ENCODE assay signal across 14 cellular contexts in genomic region chr3:32380097-32380496, GRCh38. TPM values are rescaled to one million over a fixed set of nuclear protein-coding genes. Genes with fewer than 3 reads are reported as not detected.
DNase-seq lines count a peak whose midpoint lies in the region; ATAC-seq, FAIRE-seq and TF ChIP-seq lines count a peak whose summit lies in the region.
"Had no signal": no experiment of that assay in that cellular context is flagged by ENCODE, and none has a peak within 500 bp of the region (broad histone marks: within the 10 kb centered on the region; RNA-seq: fewer than 3 reads in every experiment).

No MANE protein-coding gene starts in this region.

- CTCF ChIA-PET in HepG2 (lab: Yijun Ruan, JAX; ENCODE audit: low intra/inter-chr PET ratio, low total read pairs): no interaction called here

- TF ChIP-seq RAD21 in HepG2 (CRISPR knock-in tag; IDR thresholded peaks at IDR 0.05): no peak

- no peak for FAIRE-seq in HepG2 (lab: Jason Lieb, UNC)
- FAIRE-seq: HTR-8/SVneo had no signal

- H3K4me3 ChIP-seq in HepG2 (replicated peaks in 1 of 3; ENCODE audit: insufficient read depth in 1 of 3, low read depth in 2 of 3, low read length in 3 of 3): no peak overlapping the region
- no peak overlapping the region for H3K4me3 ChIP-seq in right lobe of liver
- no peak overlapping the region for H3K4me3 ChIP-seq in ectodermal cell (ENCODE audit: insufficient read depth, low read depth, low read length)
- H3K4me3 ChIP-seq in neuron (ENCODE audit: low read length): no peak overlapping the region
- H3K4me3 ChIP-seq: BLaER1 treated with 17β-estradiol and CSF1 and Interleukin-3, amounts not matched to agents 10 nM and 100 nM had no signal

- H3K27ac ChIP-seq in HepG2 (ENCODE audit: extremely low read length, insufficient read depth, low read length) (no peak overlapping the region), right lobe of liver (no peak overlapping the region), ectodermal cell (ENCODE audit: insufficient read depth, low read depth, low read length, poor library complexity, severe bottlenecking) (peak overlapping the region; percentile 38)
- H3K27ac ChIP-seq: BLaER1 treated with 17β-estradiol and CSF1 and Interleukin-3, amounts not matched to agents 10 nM and 100 nM had no signal

- BruUV-seq in HepG2 (replicated peaks; lab: Mats Ljungman, UMichigan): no TSS peak

- intact Hi-C loops in HepG2 (cut with micrococcal nuclease; ENCODE audit: unreplicated experiment) (no loop called here), right lobe of liver (cut with DNase I) (loop anchor here in 1 of 2 donors (10.0 kb wide), 1 partner anchor 65 kb away; no protein-coding TSS in a partner anchor), cardiac septum (cut with DNase I) (no loop called here)

- POLR2A ChIA-PET in HepG2 (lab: Yijun Ruan, JAX): no interaction called here

- no peak overlapping the region for H3K4me2 ChIP-seq in HepG2 (ENCODE audit: low read depth, low read length)

- TF ChIP-seq CTCF in HepG2 (CRISPR knock-in tag; IDR thresholded peaks at IDR 0.05) (no peak), right lobe of liver (IDR thresholded peaks at IDR 0.05) (no peak)

- H2AFZ ChIP-seq in HepG2 (ENCODE audit: low read length) (no peak overlapping the region), neuron (ENCODE audit: low read depth, low read length) (peak overlapping the region; percentile 74)

- TF ChIP-seq EP300 in HepG2 (IDR thresholded peaks at IDR 0.05; ENCODE audit: low read depth in 2 of 2, low read length in 2 of 2) (no peak), HepG2 (CRISPR knock-in tag; IDR thresholded peaks at IDR 0.05; ENCODE audit: borderline replicate concordance) (no peak)

- H3K79me2 ChIP-seq in HepG2 (ENCODE audit: insufficient read depth, low read length): no peaks in the 10 kb centered on the region

- H3K27me3 ChIP-seq in HepG2 (ENCODE audit: control insufficient read depth in 1 of 2, insufficient read depth in 2 of 2, low read length in 2 of 2) (no peaks in the 10 kb centered on the region), right lobe of liver (no peaks in the 10 kb centered on the region), ectodermal cell (ENCODE audit: control insufficient read depth, insufficient read depth, low read length, poor library complexity, severe bottlenecking) (no peaks in the 10 kb centered on the region), neuron (ENCODE audit: insufficient read depth, low read length) (no peaks in the 10 kb centered on the region)
- H3K27me3 ChIP-seq: BLaER1 treated with 17β-estradiol and CSF1 and Interleukin-3, amounts not matched to agents 10 nM and 100 nM had no signal

- WGBS in HepG2 (ENCODE audit: low lambda C conversion rate): 51% methylated on average over 6 of the region's 6 CpGs
- 72% methylated on average over 6 of the region's 6 CpGs for WGBS in right lobe of liver (ENCODE audit: insufficient coverage, low coverage, low lambda C conversion rate, missing lambda C conversion rate)
- 47 to 60% methylated on average over 6 of the region's 6 CpGs for WGBS in ectodermal cell, 2 experiments

- H3K36me3 ChIP-seq in HepG2 (replicated peaks in 1 of 2; ENCODE audit: control insufficient read depth in 1 of 2, insufficient read depth in 2 of 2, low read length in 2 of 2): no peaks in the 10 kb centered on the region
- no peaks in the 10 kb centered on the region for H3K36me3 ChIP-seq in right lobe of liver
- no peaks in the 10 kb centered on the region for H3K36me3 ChIP-seq in ectodermal cell (ENCODE audit: control insufficient read depth, insufficient read depth, low read length)
- no peaks in the 10 kb centered on the region for H3K36me3 ChIP-seq in neuron (ENCODE audit: insufficient read depth, low read length)
- H3K36me3 ChIP-seq: BLaER1 treated with 17β-estradiol and CSF1 and Interleukin-3, amounts not matched to agents 10 nM and 100 nM had no signal

- H3K9ac ChIP-seq in HepG2 (ENCODE audit: insufficient read depth, low read depth, low read length): no peak overlapping the region
- H3K9ac ChIP-seq: BLaER1 treated with 17β-estradiol and CSF1 and Interleukin-3, amounts not matched to agents 10 nM and 100 nM had no signal

- DNase-seq in HepG2 (ENCODE audit: low spot score) (no peak), right lobe of liver (no peak), cardiac septum (ENCODE audit: low spot score) (no peak), T-helper 2 cell (no peak)
- DNase-seq: ACHN; CD4-positive, CD25-positive, alpha-beta regulatory T cell; DMS53; HCEC 1CT; HFFc6 had no signal

- H3K4me1 ChIP-seq in HepG2 (ENCODE audit: insufficient read depth, low read length): 0 out of 2 replicates have a peak, but pooled peaks cover 6% of the 10 kb centered on the region
- H3K4me1 ChIP-seq in right lobe of liver: no peaks in the 10 kb centered on the region
- H3K4me1 ChIP-seq in ectodermal cell (ENCODE audit: control insufficient read depth, insufficient read depth, low read length): peaks cover 17% of the 10 kb centered on the region
- peaks cover 20% of the 10 kb centered on the region for H3K4me1 ChIP-seq in neuron (ENCODE audit: insufficient read depth, low read length)

- in situ Hi-C loops in HepG2 (cut with HindIII; ENCODE audit: extremely low pct_ligation_motif_present, low pct_unique_long_range_greater_than_20kb): no loop called here

- H3K9me3 ChIP-seq in HepG2 (ENCODE audit: low read length) (no peaks in the 10 kb centered on the region), right lobe of liver (no peaks in the 10 kb centered on the region), ectodermal cell (ENCODE audit: control insufficient read depth, low read length) (no peaks in the 10 kb centered on the region), neuron (ENCODE audit: low read length) (no peaks in the 10 kb centered on the region)

- no peaks in the 10 kb centered on the region for H4K20me1 ChIP-seq in HepG2 (ENCODE audit: insufficient read depth, low read length)

- no peak for ATAC-seq in HepG2
- no peak for ATAC-seq in right lobe of liver
- ATAC-seq in HG03460 (IDR thresholded peaks at IDR 0.05; ENCODE audit: unreplicated experiment): no peak

- TF ChIP-seq POLR2A in HepG2 (IDR thresholded peaks at IDR 0.05; ENCODE audit: insufficient read depth in 1 of 2, low read depth in 2 of 2, low read length in 2 of 2) (no peak), right lobe of liver (IDR thresholded peaks at IDR 0.05) (no peak)

TF ChIP-seq in HepG2, 621 proteins besides CTCF, POLR2A, EP300 and RAD21:
- no peak for TF ChIP-seq SATB2 (CRISPR knock-in tag; IDR thresholded peaks at IDR 0.05)
- TF ChIP-seq ZMAT3 (CRISPR knock-in tag; conservative IDR thresholded peaks at IDR 0.05): no peak
- no peak for TF ChIP-seq SRSF9 (IDR thresholded peaks at IDR 0.05; ENCODE audit: borderline replicate concordance, insufficient read depth, low read depth, low read length, poor library complexity, severe bottlenecking)
- no peak for TF ChIP-seq JUND (CRISPR knock-in tag; IDR thresholded peaks at IDR 0.05)
- TF ChIP-seq PPARG (CRISPR knock-in tag; conservative IDR thresholded peaks at IDR 0.05): 0 out of 2 replicates have a peak, but pooled peaks have one; percentile 44
- TF ChIP-seq DNMT3B (CRISPR knock-in tag; conservative IDR thresholded peaks at IDR 0.05): no peak

RNA-seq across cellular contexts. Expression of gene CMTM7, which starts 11.6 kb away (rescaled TPM):
- total RNA-seq in HepG2 (2016; rRNA removed; fragmentation: Illumina TruSeq; extraction: Trizol) (16.3 and 20.9 TPM in 2 replicates), right lobe of liver (1 to 10 TPM; 2.7 to 9.8 (median 5.0) TPM), cardiac septum (4.0 TPM)
- 22.9 and 35.2 TPM in 2 replicates for total RNA-seq in HepG2 (2016; cell fraction: cytosol; rRNA removed; fragmentation: Illumina TruSeq; extraction: Trizol; ENCODE audit: low read depth)
- 17.4 and 22.1 TPM in 2 replicates for total RNA-seq in HepG2 (2016; cell fraction: insoluble cytoplasmic fraction; rRNA removed; fragmentation: Illumina TruSeq; extraction: Trizol)
- total RNA-seq in HepG2 (2016; cell fraction: membrane; rRNA removed; fragmentation: Illumina TruSeq; extraction: Trizol): 31.5 and 35.8 TPM in 2 replicates
- 21.3 and 25.3 TPM in 2 replicates for total RNA-seq in HepG2 (2016; cell fraction: nucleus; rRNA removed; fragmentation: Illumina TruSeq; extraction: Trizol)
- polyA plus RNA-seq in HepG2 (2011; rRNA removed): 21.4 and 21.5 TPM in 2 replicates
- polyA plus RNA-seq in HepG2 (2011; cell fraction: cytosol; rRNA removed): 18.5 and 26.0 TPM in 2 replicates
- polyA plus RNA-seq in HepG2 (2011; cell fraction: nucleus; rRNA removed): 17.4 and 20.3 TPM in 2 replicates
- polyA plus RNA-seq in HepG2 (2012): 12.6 and 15.2 TPM in 2 replicates
- 65.0 and 80.4 TPM in 2 replicates for polyA plus RNA-seq in HepG2 (2016; cell fraction: cytosol; fragmentation: Illumina TruSeq; extraction: Trizol; ENCODE audit: low read depth)
- 41.8 and 49.0 TPM in 2 replicates for polyA plus RNA-seq in HepG2 (2016; cell fraction: insoluble cytoplasmic fraction; fragmentation: Illumina TruSeq; extraction: Trizol; ENCODE audit: low read depth)
- polyA plus RNA-seq in HepG2 (2016; cell fraction: membrane; fragmentation: Illumina TruSeq; extraction: Trizol; ENCODE audit: low read depth): 78.5 and 84.2 TPM in 2 replicates
- 56.7 and 59.4 TPM in 2 replicates for polyA plus RNA-seq in HepG2 (2016; cell fraction: nucleus; fragmentation: Illumina TruSeq; extraction: Trizol; ENCODE audit: insufficient read depth, low read depth)
- 0.16 and 25.3 TPM in 2 replicates for polyA minus RNA-seq in HepG2 (2011; rRNA and poly(A)+ RNA removed; ENCODE audit: low replicate concordance)
- 15.5 and 16.0 TPM in 2 replicates for polyA minus RNA-seq in HepG2 (2011; cell fraction: cytosol; rRNA and poly(A)+ RNA removed)
- polyA minus RNA-seq in HepG2 (2011; cell fraction: nucleus; rRNA and poly(A)+ RNA removed): 11.4 and 13.4 TPM in 2 replicates
- polyA plus RNA-seq in ectodermal cell (2013, experiment 1 of 4): 22.4 TPM
- polyA plus RNA-seq in ectodermal cell (2013, experiment 2 of 4): 23.4 TPM
- polyA plus RNA-seq in ectodermal cell (2013, experiment 3 of 4): 25.2 TPM
- 28.2 TPM for polyA plus RNA-seq in ectodermal cell (2013, experiment 4 of 4)
